37 cellular contexts compared by ENCODE assay signal in the genomic region with DNA sequence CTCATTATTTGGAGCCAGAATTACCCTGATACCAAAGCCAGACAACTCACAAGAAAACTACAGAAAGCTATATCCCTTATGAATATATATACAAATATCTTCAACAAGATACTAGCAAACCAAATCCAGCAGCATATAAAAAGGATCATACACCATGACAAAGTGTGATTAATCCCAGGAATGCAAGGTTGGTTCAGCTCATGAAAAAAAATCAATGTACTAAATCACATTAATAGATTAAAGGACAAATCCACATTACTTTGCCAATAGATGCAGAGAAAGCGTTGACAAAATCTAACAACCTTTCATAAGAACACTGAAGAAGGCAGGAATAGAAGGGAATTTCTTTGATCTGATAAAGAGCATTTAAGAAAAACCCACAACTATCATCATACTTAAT. TPM values are rescaled to one million over a fixed set of nuclear protein-coding genes. Genes with fewer than 3 reads are reported as not detected.
"Had no signal": no experiment of that assay in that cellular context is flagged by ENCODE, and none has a peak within 500 bp of the region (broad histone marks: within the 10 kb centered on the region; RNA-seq: fewer than 3 reads in every experiment).

No MANE protein-coding gene starts in this region.

- H3K4me3 ChIP-seq: adrenal gland, body of pancreas, breast epithelium had no signal

- H3K27me3 ChIP-seq: adrenal gland, body of pancreas, brain microvascular endothelial cell, breast epithelium had no signal

- H3K36me3 ChIP-seq: adrenal gland, brain microvascular endothelial cell, breast epithelium, WERI-Rb-1 had no signal

- H3K27ac ChIP-seq: adrenal gland, body of pancreas, brain microvascular endothelial cell, breast epithelium, WERI-Rb-1 had no signal

- H3K9me3 ChIP-seq: body of pancreas had no signal

- H3K27me3 Mint-ChIP-seq: activated CD8-positive, alpha-beta memory T cell treated with anti-CD3 and anti-CD28 coated beads, Interleukin-2, amount 10 ng/mL, durations not matched to agents 7 days and 5 days; activated naive CD4-positive, alpha-beta T cell treated with anti-CD3 and anti-CD28 coated beads, Interleukin-2, amount 10 ng/mL, durations not matched to agents 7 days and 5 days had no signal

- H3K36me3 Mint-ChIP-seq: activated CD8-positive, alpha-beta memory T cell treated with anti-CD3 and anti-CD28 coated beads, Interleukin-2, amount 10 ng/mL, durations not matched to agents 7 days and 5 days; activated naive CD4-positive, alpha-beta T cell treated with anti-CD3 and anti-CD28 coated beads, Interleukin-2, amount 10 ng/mL, durations not matched to agents 7 days and 5 days had no signal

- H3K9me3 Mint-ChIP-seq: T-helper 2 cell treated with Interferon-gamma antibody and Interleukin-4, amounts not matched to agents 5 μg/mL and 100 μg/mL, for 36 hours had no signal

- DNase-seq: activated CD4-positive, alpha-beta memory T cell treated with anti-CD3 and anti-CD28 coated beads, Interleukin-2, amount 10 ng/mL, durations not matched to agents 7 days and 5 days; activated CD4-positive, alpha-beta T cell treated with anti-CD3 and anti-CD28 coated beads for 1 hour; activated CD4-positive, alpha-beta T cell treated with anti-CD3 and anti-CD28 coated beads for 36 hours; activated CD4-positive, alpha-beta T cell treated with anti-CD3 and anti-CD28 coated beads for 48 hours; activated CD4-positive, alpha-beta T cell treated with anti-CD3 and anti-CD28 coated beads, Interleukin-2, amount 10 ng/mL, durations not matched to agents 7 days and 5 days; activated CD4-positive, alpha-beta T cell treated with anti-CD3 and anti-CD28 coated beads, Interleukin-2, amount 50 U/mL, for 48 hours; activated CD4-positive, CD25-positive, alpha-beta regulatory T cell; activated CD8-positive, alpha-beta memory T cell treated with anti-CD3 and anti-CD28 coated beads for 24 hours; activated CD8-positive, alpha-beta memory T cell treated with anti-CD3 and anti-CD28 coated beads, Interleukin-2, amount 10 ng/mL, durations not matched to agents 7 days and 5 days; activated CD8-positive, alpha-beta memory T cell treated with anti-CD3 and anti-CD28 coated beads, Interleukin-2, amount 50 U/mL, for 48 hours; activated CD8-positive, alpha-beta T cell treated with anti-CD3 and anti-CD28 coated beads, Interleukin-2, amount 10 ng/mL, durations not matched to agents 7 days and 5 days; activated effector memory CD4-positive, alpha-beta T cell treated with Interleukin-2 at 50 U/mL for 16 hours; activated gamma-delta T cell; activated naive CD4-positive, alpha-beta T cell treated with anti-CD3 and anti-CD28 coated beads, Interleukin-2, amount 10 ng/mL, durations not matched to agents 7 days and 5 days; activated naive CD4-positive, alpha-beta T cell treated with Interleukin-2 at 50 U/mL for 16 hours; activated naive CD8-positive, alpha-beta T cell treated with anti-CD3 and anti-CD28 coated beads, Interleukin-2, amount 10 ng/mL, durations not matched to agents 7 days and 5 days; activated naive CD8-positive, alpha-beta T cell treated with anti-CD3 and anti-CD28 coated beads, Interleukin-2, amount 50 U/mL, for 24 hours; activated T-cell treated with anti-CD3 and anti-CD28 coated beads, Interleukin-2, amount 50 U/mL, for 24 hours; activated T-cell treated with anti-CD3 and anti-CD28 coated beads, Interleukin-2, amount 50 U/mL, for 48 hours; adrenal gland; amniotic stem cell; aorta; body of pancreas; brain microvascular endothelial cell; central memory CD4-positive, alpha-beta T cell; T-helper 1 cell; T-helper 2 cell; T-helper 9 cell; WERI-Rb-1 had no signal

- H3K27ac Mint-ChIP-seq: activated CD4-positive, alpha-beta memory T cell treated with anti-CD3 and anti-CD28 coated beads, Interleukin-2, amount 10 ng/mL, durations not matched to agents 7 days and 5 days; activated CD4-positive, alpha-beta T cell treated with anti-CD3 and anti-CD28 coated beads for 36 hours; activated CD8-positive, alpha-beta memory T cell treated with anti-CD3 and anti-CD28 coated beads, Interleukin-2, amount 10 ng/mL, durations not matched to agents 7 days and 5 days; activated CD8-positive, alpha-beta T cell treated with anti-CD3 and anti-CD28 coated beads, Interleukin-2, amount 10 ng/mL, durations not matched to agents 7 days and 5 days; activated naive CD4-positive, alpha-beta T cell treated with anti-CD3 and anti-CD28 coated beads, Interleukin-2, amount 10 ng/mL, durations not matched to agents 7 days and 5 days; activated naive CD4-positive, alpha-beta T cell treated with anti-CD3 and anti-CD28 coated beads, Interleukin-2, amount 50 U/mL, for 24 hours; activated naive CD8-positive, alpha-beta T cell; activated naive CD8-positive, alpha-beta T cell treated with anti-CD3 and anti-CD28 coated beads, Interleukin-2, amount 10 ng/mL, durations not matched to agents 7 days and 5 days; activated naive CD8-positive, alpha-beta T cell treated with anti-CD3 and anti-CD28 coated beads, Interleukin-2, amount 50 U/mL, for 24 hours; activated T-cell treated with anti-CD3 and anti-CD28 coated beads, Interleukin-2, amount 50 U/mL, for 24 hours; activated T-helper 2 cell treated with anti-CD3 and anti-CD28 coated beads, Interferon-gamma antibody, Interleukin-2, Interleukin-4, amounts not matched to agents 10 μg/mL and 5 μg/mL and 100 μg/mL, durations not matched to agents 14 hours and 24 hours and 36 hours; T-helper 1 cell treated with Interleukin-12 subunit alpha and Interleukin-12 subunit beta and Interleukin-4 antibody, amounts not matched to agents 30 μg/mL and 1 μg/mL, for 36 hours; T-helper 2 cell treated with Interferon-gamma antibody and Interleukin-4, amounts not matched to agents 5 μg/mL and 100 μg/mL, for 36 hours; WTC11 had no signal

- H3K4me1 Mint-ChIP-seq: activated CD4-positive, alpha-beta memory T cell treated with anti-CD3 and anti-CD28 coated beads, Interleukin-2, amount 10 ng/mL, durations not matched to agents 7 days and 5 days; activated CD4-positive, alpha-beta T cell treated with anti-CD3 and anti-CD28 coated beads for 36 hours; activated CD4-positive, alpha-beta T cell treated with anti-CD3 and anti-CD28 coated beads, Interleukin-2, amount 10 ng/mL, durations not matched to agents 7 days and 5 days; activated CD8-positive, alpha-beta memory T cell treated with anti-CD3 and anti-CD28 coated beads, Interleukin-2, amount 10 ng/mL, durations not matched to agents 7 days and 5 days; activated naive CD4-positive, alpha-beta T cell treated with anti-CD3 and anti-CD28 coated beads, Interleukin-2, amount 10 ng/mL, durations not matched to agents 7 days and 5 days; activated naive CD4-positive, alpha-beta T cell treated with anti-CD3 and anti-CD28 coated beads, Interleukin-2, amount 50 U/mL, for 24 hours; activated naive CD8-positive, alpha-beta T cell treated with anti-CD3 and anti-CD28 coated beads, Interleukin-2, amount 50 U/mL, for 24 hours; WTC11 had no signal

- ATAC-seq: activated CD4-positive, alpha-beta T cell treated with anti-CD3 and anti-CD28 coated beads for 36 hours; activated CD4-positive, CD25-positive, alpha-beta regulatory T cell treated with anti-CD3 and anti-CD28 coated beads, Interleukin-2, amount 50 U/mL, for 24 hours; activated CD8-positive, alpha-beta memory T cell treated with anti-CD3 and anti-CD28 coated beads, Interleukin-2, amount 10 ng/mL, durations not matched to agents 7 days and 5 days; activated CD8-positive, alpha-beta T cell treated with anti-CD3 and anti-CD28 coated beads, Interleukin-2, amount 10 ng/mL, durations not matched to agents 7 days and 5 days; activated naive CD8-positive, alpha-beta T cell treated with anti-CD3 and anti-CD28 coated beads, Interleukin-2, amount 50 U/mL, for 24 hours; body of pancreas; WTC11 had no signal

- H3K4me1 ChIP-seq: adrenal gland, body of pancreas, breast epithelium had no signal

- H3K4me3 Mint-ChIP-seq: activated CD4-positive, alpha-beta memory T cell treated with anti-CD3 and anti-CD28 coated beads, Interleukin-2, amount 10 ng/mL, durations not matched to agents 7 days and 5 days; activated CD4-positive, alpha-beta T cell treated with anti-CD3 and anti-CD28 coated beads for 36 hours; activated CD4-positive, alpha-beta T cell treated with anti-CD3 and anti-CD28 coated beads, Interleukin-2, amount 10 ng/mL, durations not matched to agents 7 days and 5 days; activated CD8-positive, alpha-beta memory T cell treated with anti-CD3 and anti-CD28 coated beads, Interleukin-2, amount 10 ng/mL, durations not matched to agents 7 days and 5 days; activated CD8-positive, alpha-beta T cell treated with anti-CD3 and anti-CD28 coated beads, Interleukin-2, amount 10 ng/mL, durations not matched to agents 7 days and 5 days; activated naive CD4-positive, alpha-beta T cell treated with anti-CD3 and anti-CD28 coated beads, Interleukin-2, amount 10 ng/mL, durations not matched to agents 7 days and 5 days; activated naive CD4-positive, alpha-beta T cell treated with anti-CD3 and anti-CD28 coated beads, Interleukin-2, amount 50 U/mL, for 24 hours; activated naive CD8-positive, alpha-beta T cell; activated naive CD8-positive, alpha-beta T cell treated with anti-CD3 and anti-CD28 coated beads, Interleukin-2, amount 10 ng/mL, durations not matched to agents 7 days and 5 days; activated naive CD8-positive, alpha-beta T cell treated with anti-CD3 and anti-CD28 coated beads, Interleukin-2, amount 50 U/mL, for 24 hours; activated T-cell treated with anti-CD3 and anti-CD28 coated beads, Interleukin-2, amount 50 U/mL, for 24 hours; T-helper 1 cell treated with Interleukin-12 subunit alpha and Interleukin-12 subunit beta and Interleukin-4 antibody, amounts not matched to agents 30 μg/mL and 1 μg/mL, for 36 hours; T-helper 2 cell treated with Interferon-gamma antibody and Interleukin-4, amounts not matched to agents 5 μg/mL and 100 μg/mL, for 36 hours; WTC11 had no signal

RNA-seq across cellular contexts. Expression of a gene that starts 50.4 kb away (rescaled TPM):
- total RNA-seq: activated naive CD8-positive, alpha-beta T cell treated with anti-CD3 and anti-CD28 coated beads, Interleukin-2, amount 10 ng/mL, durations not matched to agents 7 days and 5 days had no signal
